9 cellular contexts compared by ENCODE assay signal in the genomic region with DNA sequence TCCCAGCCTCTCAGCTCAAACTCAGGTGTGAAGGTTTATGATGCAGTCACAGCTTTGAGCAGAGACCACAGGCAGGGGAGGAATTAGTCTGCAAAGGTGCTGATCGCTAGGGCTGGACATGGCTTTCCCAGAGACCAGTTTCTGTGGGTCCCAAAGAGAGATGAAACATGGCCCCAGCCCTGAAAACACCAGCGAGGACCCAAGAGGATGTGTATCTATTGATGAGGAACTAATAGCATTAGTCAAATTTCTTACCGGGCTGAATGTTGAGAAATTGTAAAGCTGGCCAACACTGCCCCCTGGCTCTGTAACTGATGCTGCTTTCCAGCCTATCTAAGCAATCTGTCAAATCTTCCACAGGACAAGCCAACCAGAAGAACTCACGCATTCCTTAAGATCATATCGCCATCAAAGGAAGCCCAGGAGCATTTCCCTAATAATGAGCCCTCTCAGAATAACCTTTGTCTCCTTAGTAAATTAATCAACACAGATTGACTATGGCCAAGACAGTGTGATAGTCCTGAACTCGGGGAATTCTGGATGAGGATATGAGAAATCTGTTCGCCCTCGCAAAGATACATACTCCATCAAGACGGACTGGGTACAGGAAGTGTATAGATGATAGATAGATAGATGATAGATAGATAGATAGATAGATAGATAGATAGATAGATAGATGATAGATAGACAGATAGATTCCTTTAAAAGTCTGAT. TPM values are rescaled to one million over a fixed set of nuclear protein-coding genes. Genes with fewer than 3 reads are reported as not detected.
DNase-seq lines count a peak whose midpoint lies in the region; ATAC-seq and TF ChIP-seq lines count a peak whose summit lies in the region.
"Had no signal": no experiment of that assay in that cellular context is flagged by ENCODE, and none has a peak within 500 bp of the region (broad histone marks: within the 10 kb centered on the region; RNA-seq: fewer than 3 reads in every experiment).

No MANE protein-coding gene starts in this region.

- no peak overlapping the region for H3K4me3 ChIP-seq in fibroblast of the aortic adventitia (ENCODE audit: low read depth, low read length)
- no peak overlapping the region for H3K4me3 ChIP-seq in upper lobe of right lung

- H3K4me3 Mint-ChIP-seq in activated T-cell treated with anti-CD3 and anti-CD28 coated beads, Interleukin-2, amount 50 U/mL, for 72 hours = no peak overlapping the region

- peak; percentile 65 for ATAC-seq in HG02870 (IDR thresholded peaks at IDR 0.05; ENCODE audit: unreplicated experiment)
- ATAC-seq in activated T-cell treated with anti-CD3 and anti-CD28 coated beads, Interleukin-2, amount 50 U/mL, for 72 hours (replicated peaks in 1 of 2) = peak; percentile 66 to 78
- ATAC-seq in upper lobe of right lung = peak; percentile 86

- H3K27me3 ChIP-seq in upper lobe of right lung = peaks cover 18% of the 10 kb centered on the region

- H3K36me3 ChIP-seq in upper lobe of right lung = no peaks in the 10 kb centered on the region

- H3K9me3 Mint-ChIP-seq in activated T-cell treated with anti-CD3 and anti-CD28 coated beads, Interleukin-2, amount 50 U/mL, for 72 hours = no peaks in the 10 kb centered on the region

- peak overlapping the region; percentile 54 for H3K27ac Mint-ChIP-seq in activated T-cell treated with anti-CD3 and anti-CD28 coated beads, Interleukin-2, amount 50 U/mL, for 72 hours

- no peaks in the 10 kb centered on the region for H3K9me3 ChIP-seq in upper lobe of right lung

- no peaks in the 10 kb centered on the region for H3K36me3 Mint-ChIP-seq in activated T-cell treated with anti-CD3 and anti-CD28 coated beads, Interleukin-2, amount 50 U/mL, for 72 hours (ENCODE audit: insufficient read depth in 2 of 2)

- intact Hi-C loops in upper lobe of right lung (cut with DNase I) = loop anchor here (10.0 kb wide), 1 partner anchor 339 kb away; the partner anchor contains the start of gene GINS1

- peak; percentile 37 to 45 for DNase-seq in activated CD8-positive, alpha-beta memory T cell treated with anti-CD3 and anti-CD28 coated beads for 1 hour (ENCODE audit: extremely low read depth in 1 of 2, low read depth in 1 of 2)
- DNase-seq in activated CD8-positive, alpha-beta memory T cell treated with anti-CD3 and anti-CD28 coated beads, Interleukin-2, amount 50 U/mL, for 48 hours = no peak
- DNase-seq in NCI-H748 treated with DMSO at 0.1 percent for 48 hours (lab: John Stamatoyannopoulos, UW) (peak; percentile 24), fibroblast of the aortic adventitia (ENCODE audit: low read depth) (peak; percentile 78), non-pigmented ciliary epithelial cell (ENCODE audit: low read depth) (peak; percentile 24), upper lobe of right lung (peak; percentile 67)
- peak; percentile 52 for DNase-seq in activated T-cell treated with anti-CD3 and anti-CD28 coated beads, Interleukin-2, amount 50 U/mL, for 72 hours

- peaks cover 3% of the 10 kb centered on the region for H3K27me3 Mint-ChIP-seq in activated T-cell treated with anti-CD3 and anti-CD28 coated beads, Interleukin-2, amount 50 U/mL, for 72 hours (ENCODE audit: low read depth)

- no peaks in the 10 kb centered on the region for H3K4me1 ChIP-seq in upper lobe of right lung

- TF ChIP-seq CTCF in fibroblast of the aortic adventitia (IDR thresholded peaks at IDR 0.05; ENCODE audit: insufficient read depth, low read length) (peak; percentile 83), upper lobe of right lung (IDR thresholded peaks at IDR 0.05) (peak; percentile 84)

- H3K4me1 Mint-ChIP-seq in activated T-cell treated with anti-CD3 and anti-CD28 coated beads, Interleukin-2, amount 50 U/mL, for 72 hours (ENCODE audit: low read depth) = peaks cover under 1% of the 10 kb centered on the region

- no peak overlapping the region for H3K27ac ChIP-seq in upper lobe of right lung

RNA-seq across cellular contexts. Expression of gene ACSS1, which starts 7.8 kb away (rescaled TPM):
- 10 to 100 TPM; 18.2 to 23.8 TPM for total RNA-seq in activated T-cell treated with anti-CD3 and anti-CD28 coated beads, Interleukin-2, amount 50 U/mL, for 72 hours
- total RNA-seq in fibroblast of the aortic adventitia (ENCODE audit: low replicate concordance) (0.99 and 2.5 TPM in 2 replicates), upper lobe of right lung (37.2 TPM)

RNA-seq across cellular contexts. Expression of gene VSX1, which starts 16.2 kb away (rescaled TPM):
- total RNA-seq in activated T-cell treated with anti-CD3 and anti-CD28 coated beads, Interleukin-2, amount 50 U/mL, for 72 hours = under 1 TPM in 1 of 2 donors, not detected in 1; 0.12 TPM
- total RNA-seq in fibroblast of the aortic adventitia (ENCODE audit: low replicate concordance) = not detected in 2 replicates
- total RNA-seq in upper lobe of right lung = not detected
- total RNA-seq: mononuclear cell had no signal
